ENCODE assay signal across 13 cellular contexts in the genomic region with DNA sequence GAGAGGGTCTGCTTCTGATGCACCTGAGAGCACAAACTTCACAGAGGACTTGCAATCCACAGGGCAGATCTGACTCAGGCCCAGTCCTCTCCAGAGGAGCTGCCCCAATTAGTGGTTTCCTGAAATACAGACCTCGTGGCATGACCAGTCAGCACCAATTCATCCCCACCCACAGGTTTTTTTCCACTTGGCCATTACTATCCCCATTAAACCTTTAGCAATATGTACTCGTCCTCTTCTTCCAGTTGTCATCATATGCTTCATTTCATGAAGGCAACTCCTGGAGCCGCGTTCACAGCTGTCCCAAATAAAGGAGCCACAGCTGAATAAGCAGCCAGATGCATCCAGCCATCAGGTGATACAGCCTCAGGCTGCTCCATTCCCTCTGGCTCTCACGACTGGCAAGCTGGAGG.
DNase-seq lines count a peak whose midpoint lies in the region; ATAC-seq and TF ChIP-seq lines count a peak whose summit lies in the region.
"Had no signal": no experiment of that assay in that cellular context is flagged by ENCODE, and none has a peak within 500 bp of the region (broad histone marks: within the 10 kb centered on the region; RNA-seq: fewer than 3 reads in every experiment).

No MANE protein-coding gene starts in this region.

- peaks cover 5% of the 10 kb centered on the region for H3K4me1 ChIP-seq in foreskin keratinocyte

- no peaks in the 10 kb centered on the region for H3K9me3 Mint-ChIP-seq in activated CD8-positive, alpha-beta T cell treated with anti-CD3 and anti-CD28 coated beads, Interleukin-2, amount 10 ng/mL, durations not matched to agents 7 days and 5 days (ENCODE audit: insufficient read depth)
- H3K9me3 Mint-ChIP-seq in activated CD4-positive, alpha-beta memory T cell treated with anti-CD3 and anti-CD28 coated beads for 36 hours: no peaks in the 10 kb centered on the region

- H3K36me3 Mint-ChIP-seq in activated CD8-positive, alpha-beta T cell treated with anti-CD3 and anti-CD28 coated beads, Interleukin-2, amount 10 ng/mL, durations not matched to agents 7 days and 5 days (ENCODE audit: low read depth): no peaks in the 10 kb centered on the region
- no peaks in the 10 kb centered on the region for H3K36me3 Mint-ChIP-seq in activated CD4-positive, alpha-beta memory T cell treated with anti-CD3 and anti-CD28 coated beads for 36 hours

- no peak for TF ChIP-seq CTCF in HFF-Myc (IDR thresholded peaks at IDR 0.05; ENCODE audit: low read depth, low read length, missing control alignments)
- no peak for TF ChIP-seq CTCF in foreskin keratinocyte (conservative IDR thresholded peaks at IDR 0.05)

- no peak overlapping the region for H3K27ac Mint-ChIP-seq in activated CD8-positive, alpha-beta T cell treated with anti-CD3 and anti-CD28 coated beads, Interleukin-2, amount 10 ng/mL, durations not matched to agents 7 days and 5 days
- no peak overlapping the region for H3K27ac Mint-ChIP-seq in activated CD4-positive, alpha-beta memory T cell treated with anti-CD3 and anti-CD28 coated beads for 36 hours

- no peaks in the 10 kb centered on the region for H3K4me1 Mint-ChIP-seq in activated CD8-positive, alpha-beta T cell treated with anti-CD3 and anti-CD28 coated beads, Interleukin-2, amount 10 ng/mL, durations not matched to agents 7 days and 5 days (ENCODE audit: low read depth)
- H3K4me1 Mint-ChIP-seq in activated CD4-positive, alpha-beta memory T cell treated with anti-CD3 and anti-CD28 coated beads for 36 hours (ENCODE audit: low read depth): no peaks in the 10 kb centered on the region

- peaks cover 2% of the 10 kb centered on the region for H3K27me3 Mint-ChIP-seq in activated CD8-positive, alpha-beta T cell treated with anti-CD3 and anti-CD28 coated beads, Interleukin-2, amount 10 ng/mL, durations not matched to agents 7 days and 5 days (ENCODE audit: low read depth)
- no peaks in the 10 kb centered on the region for H3K27me3 Mint-ChIP-seq in activated CD4-positive, alpha-beta memory T cell treated with anti-CD3 and anti-CD28 coated beads for 36 hours

- POLR2A ChIA-PET in activated CD8-positive, alpha-beta T cell treated with anti-CD3 and anti-CD28 coated beads, Interleukin-2, amount 10 ng/mL, durations not matched to agents 7 days and 5 days (lab: Charles Lee): no interaction called here
- POLR2A ChIA-PET in activated CD4-positive, alpha-beta memory T cell treated with anti-CD3 and anti-CD28 coated beads for 36 hours (lab: Charles Lee): no interaction called here

- peak; percentile 74 for DNase-seq in AG08395 (ENCODE audit: low spot score)
- DNase-seq in HFF-Myc (ENCODE audit: extremely low read depth, low read depth): peak; percentile 61
- DNase-seq in foreskin keratinocyte: peak in 1 of 2 donors; percentile 42
- DNase-seq in HuH-7 (ENCODE audit: low spot score): no peak
- DNase-seq in activated CD8-positive, alpha-beta T cell treated with anti-CD3 and anti-CD28 coated beads, Interleukin-2, amount 10 ng/mL, durations not matched to agents 7 days and 5 days: no peak
- DNase-seq in activated CD4-positive, alpha-beta memory T cell treated with anti-CD3 and anti-CD28 coated beads for 36 hours: no peak
- no peak for DNase-seq in activated CD4-positive, alpha-beta T cell treated with anti-CD3 and anti-CD28 coated beads, Interleukin-2, amount 50 U/mL, for 4 hours
- DNase-seq: activated CD8-positive, alpha-beta memory T cell treated with anti-CD3 and anti-CD28 coated beads for 24 hours; amygdala; erythroblast; transverse colon had no signal

- CTCF ChIA-PET in activated CD8-positive, alpha-beta T cell treated with anti-CD3 and anti-CD28 coated beads, Interleukin-2, amount 10 ng/mL, durations not matched to agents 7 days and 5 days (lab: Charles Lee): no interaction called here
- CTCF ChIA-PET in activated CD4-positive, alpha-beta memory T cell treated with anti-CD3 and anti-CD28 coated beads for 36 hours (lab: Charles Lee): no interaction called here

- peak; percentile 15 for ATAC-seq in SK-N-SH treated with all-trans-retinoic acid at 6 μM for 48 hours
- peak; percentile 74 for ATAC-seq in foreskin keratinocyte
- no peak for ATAC-seq in activated CD8-positive, alpha-beta T cell treated with anti-CD3 and anti-CD28 coated beads, Interleukin-2, amount 10 ng/mL, durations not matched to agents 7 days and 5 days

- no peaks in the 10 kb centered on the region for H3K27me3 ChIP-seq in foreskin keratinocyte
- H3K27me3 ChIP-seq: BLaER1 treated with 17β-estradiol and CSF1 and Interleukin-3, amounts not matched to agents 10 nM and 100 nM; transverse colon had no signal

- H3K4me3 Mint-ChIP-seq in activated CD8-positive, alpha-beta T cell treated with anti-CD3 and anti-CD28 coated beads, Interleukin-2, amount 10 ng/mL, durations not matched to agents 7 days and 5 days: no peak overlapping the region
- H3K4me3 Mint-ChIP-seq in activated CD4-positive, alpha-beta memory T cell treated with anti-CD3 and anti-CD28 coated beads for 36 hours: no peak overlapping the region

- no peak overlapping the region for H3K4me3 ChIP-seq in HFF-Myc (replicated peaks; ENCODE audit: low read depth, low read length)
- H3K4me3 ChIP-seq: BLaER1 treated with 17β-estradiol and CSF1 and Interleukin-3, amounts not matched to agents 10 nM and 100 nM; transverse colon had no signal

- intact Hi-C loops in activated CD4-positive, alpha-beta memory T cell treated with anti-CD3 and anti-CD28 coated beads for 36 hours (cut with micrococcal nuclease): no loop called here

- H3K27ac ChIP-seq in foreskin keratinocyte: no peak overlapping the region
- H3K27ac ChIP-seq: transverse colon had no signal

TF ChIP-seq in SK-N-SH treated with all-trans-retinoic acid at 6 μM for 48 hours, 23 proteins besides CTCF, POLR2A, EP300 and RAD21:
- TF ChIP-seq ZFP3 (CRISPR knock-in tag; IDR thresholded peaks at IDR 0.05): no peak

Comparison
In these comparisons a context has a peak if more than half of its experiments do, and no peak if none do; other contexts are left out.
1. DNase-seq: peak in AG08395 (single experiment) and HFF-Myc (single experiment); none in HuH-7 (single experiment), activated CD8-positive, alpha-beta T cell treated with anti-CD3 and anti-CD28 coated beads, Interleukin-2, amount 10 ng/mL, durations not matched to agents 7 days and 5 days (single experiment), activated CD4-positive, alpha-beta memory T cell treated with anti-CD3 and anti-CD28 coated beads for 36 hours (single experiment) and activated CD4-positive, alpha-beta T cell treated with anti-CD3 and anti-CD28 coated beads, Interleukin-2, amount 50 U/mL, for 4 hours (0 of 2).